24 cellular contexts compared by ENCODE assay signal in genomic region chr2:22497789-22498188, GRCh38.
"Had no signal": no experiment of that assay in that cellular context is flagged by ENCODE, and none has a peak within 500 bp of the region (broad histone marks: within the 10 kb centered on the region; RNA-seq: fewer than 3 reads in every experiment).

No MANE protein-coding gene starts in this region.

- H3K4me3 Mint-ChIP-seq: activated B cell treated with CpG ODN at 0.5 μM for 24 hours; activated CD4-positive, alpha-beta T cell treated with anti-CD3 and anti-CD28 coated beads, Interleukin-2, amount 10 ng/mL, durations not matched to agents 24 days and 14 days; activated CD8-positive, alpha-beta T cell treated with anti-CD3 and anti-CD28 coated beads, Interleukin-2, amount 10 ng/mL, durations not matched to agents 7 days and 5 days; activated naive CD4-positive, alpha-beta T cell treated with anti-CD3 and anti-CD28 coated beads, Interleukin-2, amount 50 U/mL, for 24 hours; naive thymus-derived CD4-positive, alpha-beta T cell; stimulated activated naive B cell treated with anti-CD40 and anti-IgM and Interleukin-4, amounts not matched to agents 10 μg/mL and 1 μg/mL and 100 μg/mL, for 72 hours had no signal

- H3K27me3 Mint-ChIP-seq: activated B cell treated with CpG ODN at 0.5 μM for 24 hours; activated CD4-positive, alpha-beta T cell treated with anti-CD3 and anti-CD28 coated beads, Interleukin-2, amount 10 ng/mL, durations not matched to agents 24 days and 14 days; activated naive CD4-positive, alpha-beta T cell treated with anti-CD3 and anti-CD28 coated beads, Interleukin-2, amount 50 U/mL, for 24 hours; naive thymus-derived CD4-positive, alpha-beta T cell; stimulated activated naive B cell treated with anti-CD40 and anti-IgM and Interleukin-4, amounts not matched to agents 10 μg/mL and 1 μg/mL and 100 μg/mL, for 72 hours had no signal

- H3K27ac Mint-ChIP-seq: activated B cell treated with CpG ODN at 0.5 μM for 24 hours; activated CD4-positive, alpha-beta T cell treated with anti-CD3 and anti-CD28 coated beads, Interleukin-2, amount 10 ng/mL, durations not matched to agents 24 days and 14 days; activated CD8-positive, alpha-beta T cell treated with anti-CD3 and anti-CD28 coated beads, Interleukin-2, amount 10 ng/mL, durations not matched to agents 7 days and 5 days; activated naive CD4-positive, alpha-beta T cell treated with anti-CD3 and anti-CD28 coated beads, Interleukin-2, amount 50 U/mL, for 24 hours; naive thymus-derived CD4-positive, alpha-beta T cell; stimulated activated naive B cell treated with anti-CD40 and anti-IgM and Interleukin-4, amounts not matched to agents 10 μg/mL and 1 μg/mL and 100 μg/mL, for 72 hours had no signal

- H3K36me3 Mint-ChIP-seq: activated naive CD4-positive, alpha-beta T cell treated with anti-CD3 and anti-CD28 coated beads, Interleukin-2, amount 50 U/mL, for 24 hours; naive thymus-derived CD4-positive, alpha-beta T cell; stimulated activated naive B cell treated with anti-CD40 and anti-IgM and Interleukin-4, amounts not matched to agents 10 μg/mL and 1 μg/mL and 100 μg/mL, for 72 hours had no signal

- H3K4me1 Mint-ChIP-seq: activated B cell treated with CpG ODN at 0.5 μM for 24 hours; activated CD4-positive, alpha-beta T cell treated with anti-CD3 and anti-CD28 coated beads, Interleukin-2, amount 10 ng/mL, durations not matched to agents 24 days and 14 days; activated naive CD4-positive, alpha-beta T cell treated with anti-CD3 and anti-CD28 coated beads, Interleukin-2, amount 50 U/mL, for 24 hours; naive thymus-derived CD4-positive, alpha-beta T cell; stimulated activated naive B cell treated with anti-CD40 and anti-IgM and Interleukin-4, amounts not matched to agents 10 μg/mL and 1 μg/mL and 100 μg/mL, for 72 hours had no signal

- H3K27ac ChIP-seq: adrenal gland, body of pancreas, left ventricle myocardium inferior, neutrophil, skin epidermis, transverse colon had no signal

- DNase-seq: activated B cell treated with CpG ODN at 0.5 μM for 24 hours; activated CD4-positive, alpha-beta T cell treated with anti-CD3 and anti-CD28 coated beads, Interleukin-2, amount 10 ng/mL, durations not matched to agents 24 days and 14 days; activated CD8-positive, alpha-beta memory T cell treated with anti-CD3 and anti-CD28 coated beads, Interleukin-2, amount 50 U/mL, for 4 hours; activated CD8-positive, alpha-beta T cell treated with anti-CD3 and anti-CD28 coated beads, Interleukin-2, amount 10 ng/mL, durations not matched to agents 7 days and 5 days; activated effector memory CD4-positive, alpha-beta T cell treated with anti-CD3 and anti-CD28 coated beads, Interleukin-2, amount 50 U/mL, for 16 hours; activated T-cell treated with anti-CD3 and anti-CD28 coated beads, Interleukin-2, amount 50 U/mL, for 48 hours; adrenal gland; body of pancreas; effector memory CD4-positive, alpha-beta T cell; foreskin fibroblast; glutamatergic neuron; hypothalamus; kidney; left ventricle myocardium inferior; mucosa of descending colon; naive thymus-derived CD4-positive, alpha-beta T cell; posterior cingulate gyrus; stimulated activated CD4-positive, alpha-beta T cell treated with anti-CD3 and anti-CD28 coated beads, Interleukin-15, amount 100 ng/mL, for 24 hours; stimulated activated CD4-positive, alpha-beta T cell treated with anti-CD3 and anti-CD28 coated beads, Interleukin-4, amount 100 ng/mL, for 1 hour; stimulated activated naive B cell treated with anti-CD40 and anti-IgM and Interleukin-4, amounts not matched to agents 10 μg/mL and 1 μg/mL and 100 μg/mL, for 72 hours; transverse colon had no signal

- H3K36me3 ChIP-seq: adrenal gland, left ventricle myocardium inferior, neutrophil, transverse colon had no signal

- H3K27me3 ChIP-seq: adrenal gland, body of pancreas, neutrophil, transverse colon had no signal

- H3K4me1 ChIP-seq: adrenal gland, body of pancreas, transverse colon had no signal

- ATAC-seq: activated CD8-positive, alpha-beta T cell treated with anti-CD3 and anti-CD28 coated beads, Interleukin-2, amount 10 ng/mL, durations not matched to agents 7 days and 5 days; body of pancreas; mucosa of descending colon; naive thymus-derived CD4-positive, alpha-beta T cell; stimulated activated naive B cell treated with anti-CD40 and anti-IgM and Interleukin-4, amounts not matched to agents 10 μg/mL and 1 μg/mL and 100 μg/mL, for 72 hours had no signal

- H3K9me3 ChIP-seq: adrenal gland, body of pancreas, left ventricle myocardium inferior, mucosa of descending colon, neutrophil had no signal

- H3K4me3 ChIP-seq: adrenal gland, body of pancreas, left ventricle myocardium inferior, mucosa of descending colon, skin epidermis, transverse colon had no signal
